10 cellular contexts compared by ENCODE assay signal in the genomic region with DNA sequence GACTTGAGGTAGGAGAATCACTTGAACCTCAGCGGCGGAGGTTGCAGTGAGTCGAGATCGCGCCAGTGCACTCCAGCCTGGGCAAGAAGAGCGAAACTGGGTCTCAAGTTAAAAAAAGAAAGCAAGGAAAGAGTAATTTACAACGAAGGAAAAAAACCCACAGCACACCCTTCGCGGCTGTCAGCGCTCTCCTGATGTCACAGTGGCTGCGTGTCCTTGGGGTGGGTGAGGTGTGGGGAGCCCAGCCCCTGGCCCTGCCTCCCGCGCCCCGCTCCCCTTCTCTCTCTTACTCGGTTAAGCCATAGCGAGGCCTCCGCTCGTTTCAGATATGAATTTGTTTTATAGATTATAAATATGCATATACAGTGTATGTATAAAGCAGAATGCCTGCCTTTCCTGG. TPM values are rescaled to one million over a fixed set of nuclear protein-coding genes. Genes with fewer than 3 reads are reported as not detected.
DNase-seq lines count a peak whose midpoint lies in the region; TF ChIP-seq lines count a peak whose summit lies in the region.
"Had no signal": no experiment of that assay in that cellular context is flagged by ENCODE, and none has a peak within 500 bp of the region (broad histone marks: within the 10 kb centered on the region; RNA-seq: fewer than 3 reads in every experiment).

No MANE protein-coding gene starts in this region.

- H3K36me3 Mint-ChIP-seq in Caco-2 (ENCODE audit: insufficient read depth, unreplicated experiment) (peaks cover 48% of the 10 kb centered on the region), osteocyte (ENCODE audit: unreplicated experiment) (peaks cover 26% of the 10 kb centered on the region)

- H3K9me3 Mint-ChIP-seq in Caco-2 (ENCODE audit: unreplicated experiment) (no peaks in the 10 kb centered on the region), osteocyte (ENCODE audit: unreplicated experiment) (no peaks in the 10 kb centered on the region)

- DNase-seq in Caco-2: no peak
- no peak for DNase-seq in MM.1S
- peak; percentile 16 for DNase-seq in central memory CD4-positive, alpha-beta T cell
- DNase-seq in osteocyte (ENCODE audit: extremely low spot score, unreplicated experiment): no peak
- no peak for DNase-seq in ureter (ENCODE audit: low spot score)
- DNase-seq in RKO (ENCODE audit: low spot score): no peak
- DNase-seq in GM10248 (ENCODE audit: extremely low spot score): no peak
- no peak for DNase-seq in NCI-H2107 (lab: John Stamatoyannopoulos, UW)

- CTCF ChIA-PET in Caco-2 (lab: Charles Lee): interaction anchor here (0.6 to 2.2 kb wide), 5 partner anchors 26 to 208 kb away, joined by 3 to 35 read pairs (median 6); a partner anchor contains a TSS
- CTCF ChIA-PET in GM10248 (lab: Yijun Ruan, JAX): interaction anchor here (0.6 to 3.7 kb wide), 8 partner anchors 9 to 47 kb away, joined by 3 to 27 read pairs (median 6); a partner anchor contains a TSS

- H3K36me3 ChIP-seq in Caco-2 (ENCODE audit: control insufficient read depth, insufficient read depth, low read length) (no peaks in the 10 kb centered on the region), MM.1S (replicated peaks; ENCODE audit: insufficient read depth, low read length) (no peaks in the 10 kb centered on the region)

- no peaks in the 10 kb centered on the region for H3K9me2 ChIP-seq in MM.1S (replicated peaks; ENCODE audit: insufficient read depth, low read length)

- H3K4me1 ChIP-seq in Caco-2: peaks cover 9% of the 10 kb centered on the region; the same call in 1 of the 2 replicates
- peaks cover 3% of the 10 kb centered on the region; the same call in 1 of the 2 replicates for H3K4me1 ChIP-seq in MM.1S (ENCODE audit: low read length)

- no peak overlapping the region for H3K27ac Mint-ChIP-seq in Caco-2 (ENCODE audit: unreplicated experiment)
- H3K27ac Mint-ChIP-seq in osteocyte (ENCODE audit: unreplicated experiment): peak overlapping the region; percentile 63

- intact Hi-C loops in Caco-2 (cut with micrococcal nuclease; ENCODE audit: unreplicated experiment): loop anchor here (10.0 kb wide), 1 partner anchor 63 kb away; a partner anchor contains a TSS

- H3K27ac ChIP-seq in MM.1S (ENCODE audit: low read length): no peak overlapping the region
- H3K27ac ChIP-seq: HL-60 had no signal

- peak overlapping the region; percentile 65 for H3K4me2 ChIP-seq in MM.1S (ENCODE audit: low read depth, low read length)

- TF ChIP-seq CTCF in Caco-2 (IDR thresholded peaks at IDR 0.05; ENCODE audit: insufficient read depth in 1 of 2, low read depth in 1 of 2, low read length in 1 of 2, severe bottlenecking in 1 of 2, unreplicated experiment in 1 of 2) (no peak), MM.1S (IDR thresholded peaks at IDR 0.05; ENCODE audit: low read length) (no peak), osteocyte (IDR thresholded peaks at IDR 0.05) (no peak), GM10248 (IDR thresholded peaks at IDR 0.05; ENCODE audit: control extremely low read depth, extremely low read depth, low read depth, missing control alignments) (no peak)

- H3K79me2 ChIP-seq in MM.1S (ENCODE audit: low read length): peaks cover 40% of the 10 kb centered on the region

- H3K27me3 Mint-ChIP-seq in Caco-2 (ENCODE audit: insufficient read depth, unreplicated experiment) (no peaks in the 10 kb centered on the region), osteocyte (ENCODE audit: unreplicated experiment) (no peaks in the 10 kb centered on the region)

- H3K9me3 ChIP-seq in Caco-2: no peaks in the 10 kb centered on the region
- no peaks in the 10 kb centered on the region for H3K9me3 ChIP-seq in MM.1S (replicated peaks; ENCODE audit: insufficient read depth, low read length)
- H3K9me3 ChIP-seq: gastroesophageal sphincter had no signal

- POLR2A ChIA-PET in Caco-2 (lab: Charles Lee): interaction anchor here (0.6 to 1.2 kb wide), 7 partner anchors 10 to 816 kb away, joined by 3 to 17 read pairs (median 7); a partner anchor contains a TSS
- POLR2A ChIA-PET in GM10248 (lab: Yijun Ruan, JAX): interaction anchor here (0.8 to 1.5 kb wide), 2 partner anchors 18 to 25 kb away, joined by 3 read pairs; no protein-coding TSS in a partner anchor

- H2AFZ ChIP-seq in MM.1S (ENCODE audit: low read length): peak overlapping the region; percentile 42; the same call in 1 of the 2 replicates

- peaks cover 8% of the 10 kb centered on the region for H3K4me1 Mint-ChIP-seq in Caco-2 (ENCODE audit: low read depth, unreplicated experiment)
- peaks cover 30% of the 10 kb centered on the region for H3K4me1 Mint-ChIP-seq in osteocyte (ENCODE audit: unreplicated experiment)

- BruUV-seq in Caco-2 (replicated peaks; lab: Mats Ljungman, UMichigan): no TSS peak

- no peaks in the 10 kb centered on the region for H3K27me3 ChIP-seq in Caco-2 (replicated peaks; ENCODE audit: control insufficient read depth, insufficient read depth, low read length)
- H3K27me3 ChIP-seq in MM.1S (replicated peaks; ENCODE audit: insufficient read depth, low read length): no peaks in the 10 kb centered on the region
- H3K27me3 ChIP-seq: gastroesophageal sphincter had no signal

- H3K4me3 Mint-ChIP-seq in Caco-2 (ENCODE audit: unreplicated experiment) (peak overlapping the region; percentile 56), osteocyte (ENCODE audit: unreplicated experiment) (peak overlapping the region; percentile 50)

- H3K9ac ChIP-seq in MM.1S (ENCODE audit: low read length): no peak overlapping the region

- no peaks in the 10 kb centered on the region for H4K20me1 ChIP-seq in MM.1S (ENCODE audit: insufficient read depth, low read length)

- H3F3A ChIP-seq in MM.1S (ENCODE audit: insufficient read depth, low read length): peaks cover 5% of the 10 kb centered on the region

- peak overlapping the region; percentile 33 for H3K4me3 ChIP-seq in Caco-2 (ENCODE audit: low read depth, low read length)
- H3K4me3 ChIP-seq in MM.1S (ENCODE audit: low read length): peak overlapping the region; percentile 49

RNA-seq across cellular contexts. Expression of a gene that starts 0.7 kb away (rescaled TPM):
- total RNA-seq in Caco-2 (2022): 170 and 178 TPM in 2 replicates
- total RNA-seq in osteocyte: 53.6 and 55.1 TPM in 2 replicates
- total RNA-seq in ureter: 108 TPM

RNA-seq across cellular contexts. Expression of a gene that starts 28.7 kb away (rescaled TPM):
- total RNA-seq in Caco-2 (2022): 60.5 and 74.9 TPM in 2 replicates
- 89.7 and 105 TPM in 2 replicates for total RNA-seq in osteocyte
- total RNA-seq in ureter: 112 TPM
